In genomic region chr7:118151671-118152070, GRCh38 we compare ENCODE assay signal across 17 cellular contexts.
"Had no signal": no experiment of that assay in that cellular context is flagged by ENCODE, and none has a peak within 500 bp of the region (broad histone marks: within the 10 kb centered on the region; RNA-seq: fewer than 3 reads in every experiment).

No MANE protein-coding gene starts in this region.

- H3K36me3 ChIP-seq: ascending aorta, heart left ventricle, right lobe of liver, spleen, thoracic aorta had no signal

- H3K4me3 ChIP-seq: ascending aorta, heart left ventricle, psoas muscle, right lobe of liver, spleen, thoracic aorta had no signal

- H3K27ac ChIP-seq: ascending aorta, epithelial cell of prostate, heart left ventricle, psoas muscle, right lobe of liver, spleen, thoracic aorta had no signal

- DNase-seq: activated CD4-positive, alpha-beta T cell treated with anti-CD3 and anti-CD28 coated beads, Interleukin-2, amount 10 ng/mL, durations not matched to agents 7 days and 5 days; activated CD4-positive, CD25-positive, alpha-beta regulatory T cell; activated CD8-positive, alpha-beta memory T cell treated with anti-CD3 and anti-CD28 coated beads for 24 hours; activated naive CD4-positive, alpha-beta T cell treated with anti-CD3 and anti-CD28 coated beads for 36 hours; activated naive CD8-positive, alpha-beta T cell treated with anti-CD3 and anti-CD28 coated beads, Interleukin-2, amount 50 U/mL, for 24 hours; activated T-cell treated with anti-CD3 and anti-CD28 coated beads for 4 hours; dermis blood vessel endothelial cell; heart left ventricle; midbrain; psoas muscle; right lobe of liver; spleen; stimulated activated naive CD8-positive, alpha-beta T cell treated with anti-CD3 and anti-CD28 coated beads, Interleukin-15, amount 100 ng/mL, for 72 hours; T-helper 2 cell had no signal

- H3K9me3 ChIP-seq: ascending aorta, heart left ventricle, psoas muscle, right lobe of liver, spleen, thoracic aorta had no signal

- ATAC-seq: activated naive CD8-positive, alpha-beta T cell treated with anti-CD3 and anti-CD28 coated beads, Interleukin-2, amount 50 U/mL, for 24 hours; heart left ventricle; psoas muscle; right lobe of liver; stimulated activated naive CD8-positive, alpha-beta T cell treated with anti-CD3 and anti-CD28 coated beads, Interleukin-15, amount 100 ng/mL, for 72 hours had no signal

- H3K27me3 ChIP-seq: ascending aorta, right lobe of liver, spleen had no signal

- H3K4me1 ChIP-seq: ascending aorta, psoas muscle, right lobe of liver, spleen had no signal
